ENCODE assay signal across 16 cellular contexts in the genomic region with DNA sequence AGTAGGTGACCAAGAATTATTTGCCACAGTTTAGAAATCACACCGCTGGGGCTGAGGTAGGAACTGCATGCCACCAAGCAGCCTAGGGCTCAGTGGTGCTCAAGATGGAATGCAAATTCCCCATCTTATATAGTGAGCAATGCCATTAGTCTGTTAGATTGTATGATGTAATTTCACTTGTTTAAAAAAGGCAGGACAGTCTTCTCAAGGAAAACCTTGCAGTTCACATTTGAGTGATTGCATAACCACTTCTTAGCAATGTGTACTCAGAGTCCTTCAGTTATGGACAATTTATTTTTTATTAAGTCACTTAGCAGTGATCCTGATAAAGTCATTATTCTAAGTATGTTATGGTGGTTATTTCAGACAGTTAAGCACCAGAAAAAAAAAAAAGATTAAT.
DNase-seq lines count a peak whose midpoint lies in the region; TF ChIP-seq lines count a peak whose summit lies in the region.
"Had no signal": no experiment of that assay in that cellular context is flagged by ENCODE, and none has a peak within 500 bp of the region (broad histone marks: within the 10 kb centered on the region; RNA-seq: fewer than 3 reads in every experiment).

No MANE protein-coding gene starts in this region.

- H3K4me3 ChIP-seq in BJ (ENCODE audit: low read depth, low read length) (no peak overlapping the region), Karpas-422 (ENCODE audit: low read length) (no peak overlapping the region)

- peaks cover 7% of the 10 kb centered on the region for H3K4me1 ChIP-seq in Karpas-422 (ENCODE audit: low read length)

- no peaks in the 10 kb centered on the region for H3K79me2 ChIP-seq in Karpas-422 (ENCODE audit: low read length)

- no peak overlapping the region for H3K9ac ChIP-seq in Karpas-422 (ENCODE audit: low read length)

- no peaks in the 10 kb centered on the region for H3K27me3 ChIP-seq in BJ (ENCODE audit: control insufficient read depth, insufficient read depth, low read length)
- H3K27me3 ChIP-seq in Karpas-422 (ENCODE audit: low read length), result no peaks in the 10 kb centered on the region

- TF ChIP-seq CTCF in BJ (IDR thresholded peaks at IDR 0.05; ENCODE audit: insufficient read depth, low read depth, low read length) (no peak), nephron (IDR thresholded peaks at IDR 0.05; ENCODE audit: unreplicated experiment in 3 of 3) (no peak)

- no peak overlapping the region for H3K4me2 ChIP-seq in Karpas-422 (ENCODE audit: low read depth, low read length, poor library complexity, severe bottlenecking)

- POLR2A ChIA-PET in BJ (lab: Charles Lee), result no interaction called here

- no peaks in the 10 kb centered on the region for H3K36me3 Mint-ChIP-seq in nephron (ENCODE audit: low read depth)
- H3K36me3 Mint-ChIP-seq: CD14-positive monocyte, type B pancreatic cell had no signal

- H3K27me3 Mint-ChIP-seq in nephron (ENCODE audit: low read depth), result peaks cover 5% of the 10 kb centered on the region
- H3K27me3 Mint-ChIP-seq: type B pancreatic cell had no signal

- H2AFZ ChIP-seq in Karpas-422 (ENCODE audit: low read length), result no peak overlapping the region

- H3K9me3 ChIP-seq in Karpas-422 (ENCODE audit: low read length), result no peaks in the 10 kb centered on the region

- H3K27ac ChIP-seq in Karpas-422 (ENCODE audit: low read length), result no peak overlapping the region

- DNase-seq in BJ (ENCODE audit: low read depth) (peak; percentile 49), Karpas-422 (peak; percentile 77), dedifferentiated amniotic fluid mesenchymal stem cell (ENCODE audit: extremely low spot score) (peak; percentile 59), inferior parietal cortex (ENCODE audit: extremely low spot score) (no peak), iPS-NIHi7 (ENCODE audit: extremely low spot score) (no peak), amygdala (lab: John Stamatoyannopoulos, UW) (no peak), AG08396 (ENCODE audit: low spot score) (no peak)
- DNase-seq: activated CD4-positive, alpha-beta T cell treated with anti-CD3 and anti-CD28 coated beads for 4 hours; erythroblast; NCI-H446 treated with DMSO at 0.1 percent for 48 hours; posterior cingulate gyrus had no signal

- no peaks in the 10 kb centered on the region for H3K9me3 Mint-ChIP-seq in nephron
- H3K9me3 Mint-ChIP-seq: activated naive CD4-positive, alpha-beta T cell treated with anti-CD3 and anti-CD28 coated beads, Interleukin-2, amount 50 U/mL, for 72 hours; CD14-positive monocyte; T-helper 1 cell treated with Interleukin-12 subunit alpha and Interleukin-12 subunit beta and Interleukin-4 antibody, amounts not matched to agents 30 μg/mL and 1 μg/mL, for 36 hours; type B pancreatic cell had no signal

- no peaks in the 10 kb centered on the region for H4K20me1 ChIP-seq in Karpas-422 (ENCODE audit: insufficient read depth, low read depth, low read length)

- H3K4me1 Mint-ChIP-seq in nephron, result peaks cover 42% of the 10 kb centered on the region

- H3K27ac Mint-ChIP-seq in nephron, result peak overlapping the region in 2 of 3 experiments; percentile 4 to 21
- H3K27ac Mint-ChIP-seq: activated naive CD4-positive, alpha-beta T cell treated with anti-CD3 and anti-CD28 coated beads, Interleukin-2, amount 50 U/mL, for 72 hours; CD14-positive monocyte; T-helper 1 cell treated with Interleukin-12 subunit alpha and Interleukin-12 subunit beta and Interleukin-4 antibody, amounts not matched to agents 30 μg/mL and 1 μg/mL, for 36 hours; type B pancreatic cell had no signal

- no peaks in the 10 kb centered on the region for H3K9me2 ChIP-seq in Karpas-422 (replicated peaks; ENCODE audit: insufficient read depth, low read length)

- no peak overlapping the region for H3K4me3 Mint-ChIP-seq in nephron
- H3K4me3 Mint-ChIP-seq: CD14-positive monocyte; T-helper 1 cell treated with Interleukin-12 subunit alpha and Interleukin-12 subunit beta and Interleukin-4 antibody, amounts not matched to agents 30 μg/mL and 1 μg/mL, for 36 hours; type B pancreatic cell had no signal

- CTCF ChIA-PET in BJ (lab: Yijun Ruan, JAX), result no interaction called here

- no peaks in the 10 kb centered on the region for H3K36me3 ChIP-seq in BJ (ENCODE audit: control insufficient read depth, insufficient read depth, low read length)
- H3K36me3 ChIP-seq in Karpas-422 (ENCODE audit: insufficient read depth, low read length), result no peaks in the 10 kb centered on the region

Comparison
In these comparisons a context has a peak if more than half of its experiments do, and no peak if none do; other contexts are left out.
1. DNase-seq: peak in BJ (single experiment), Karpas-422 (single experiment) and dedifferentiated amniotic fluid mesenchymal stem cell (single experiment); none in inferior parietal cortex (single experiment), iPS-NIHi7 (single experiment), amygdala (0 of 56) and AG08396 (single experiment).